ENCODE assay signal across 1 cellular context in genomic region chr5:112860929-112861637, GRCh38.
TF ChIP-seq lines count a peak whose summit lies in the region.

Gene SRP19 (plus strand): TSS chr5:112861287. CDS start chr5:112861377, 90 bp downstream.

TF ChIP-seq in K562, 482 proteins besides CTCF, POLR2A, EP300 and RAD21 (continued from another document and continues in another):
- TF ChIP-seq MGA (IDR thresholded peaks at IDR 0.05) (peak; percentile 100), CBFA2T3 (IDR thresholded peaks at IDR 0.05) (0 out of 2 replicates have a peak, but pooled peaks have one; percentile 6), RBM15 (IDR thresholded peaks at IDR 0.05; ENCODE audit: insufficient read depth, low read length) (no peak), SP2 (IDR thresholded peaks at IDR 0.05; ENCODE audit: extremely low read depth, low read depth, low read length, poor library complexity, severe bottlenecking) (peak; percentile 51), XRCC5 (IDR thresholded peaks at IDR 0.05; ENCODE audit: low read depth, low read length) (no peak), ZNF77 (CRISPR knock-in tag; IDR thresholded peaks at IDR 0.05) (no peak), ZBTB26 (CRISPR knock-in tag; IDR thresholded peaks at IDR 0.05) (no peak), MBD1 (CRISPR knock-in tag; IDR thresholded peaks at IDR 0.05) (no peak), KLF1 (tag; IDR thresholded peaks at IDR 0.05) (0 out of 2 replicates have a peak, but pooled peaks have one; percentile 41), RBFOX2 (IDR thresholded peaks at IDR 0.05; ENCODE audit: low read depth, low read length) (peak; percentile 94), RBBP5 (IDR thresholded peaks at IDR 0.05; ENCODE audit: borderline replicate concordance, insufficient read depth, low read length, poor library complexity, severe bottlenecking) (peak; percentile 97), TCFL5 (CRISPR knock-in tag; conservative IDR thresholded peaks at IDR 0.05) (no peak), ELF2 (CRISPR knock-in tag; IDR thresholded peaks at IDR 0.05) (peak; percentile 60; the same call in 1 of the 2 replicates), ZBTB9 (CRISPR knock-in tag; IDR thresholded peaks at IDR 0.05) (no peak), KLF16 (IDR thresholded peaks at IDR 0.05) (no peak), ZNF133 (CRISPR knock-in tag; IDR thresholded peaks at IDR 0.05) (no peak), SETDB1 (IDR thresholded peaks at IDR 0.05; ENCODE audit: low read length) (no peak), ZNF79 (CRISPR knock-in tag; IDR thresholded peaks at IDR 0.05; ENCODE audit: low read depth) (no peak), RBM22 (IDR thresholded peaks at IDR 0.05; ENCODE audit: low read depth, low read length, poor library complexity, severe bottlenecking) (no peak), TCF15 (CRISPR knock-in tag; IDR thresholded peaks at IDR 0.05) (no peak), MXI1 (IDR thresholded peaks at IDR 0.05; ENCODE audit: low read depth, low read length) (no peak; the same call in 1 of the 2 replicates), MCM3 (IDR thresholded peaks at IDR 0.05) (no peak), ZC3H4 (CRISPR knock-in tag; IDR thresholded peaks at IDR 0.05; ENCODE audit: borderline replicate concordance) (no peak), HDAC8 (tag; IDR thresholded peaks at IDR 0.05) (0 out of 2 replicates have a peak, but pooled peaks have one; percentile 39), HMG20B (CRISPR knock-in tag; IDR thresholded peaks at IDR 0.05) (no peak), HMGN3 (IDR thresholded peaks at IDR 0.05; ENCODE audit: borderline replicate concordance, extremely low read depth, insufficient read length, low read depth, low read length) (no peak), MCM7 (IDR thresholded peaks at IDR 0.05) (no peak), PURB (CRISPR knock-in tag; IDR thresholded peaks at IDR 0.05; ENCODE audit: low read depth) (no peak)
- TF ChIP-seq, protein P1, sequence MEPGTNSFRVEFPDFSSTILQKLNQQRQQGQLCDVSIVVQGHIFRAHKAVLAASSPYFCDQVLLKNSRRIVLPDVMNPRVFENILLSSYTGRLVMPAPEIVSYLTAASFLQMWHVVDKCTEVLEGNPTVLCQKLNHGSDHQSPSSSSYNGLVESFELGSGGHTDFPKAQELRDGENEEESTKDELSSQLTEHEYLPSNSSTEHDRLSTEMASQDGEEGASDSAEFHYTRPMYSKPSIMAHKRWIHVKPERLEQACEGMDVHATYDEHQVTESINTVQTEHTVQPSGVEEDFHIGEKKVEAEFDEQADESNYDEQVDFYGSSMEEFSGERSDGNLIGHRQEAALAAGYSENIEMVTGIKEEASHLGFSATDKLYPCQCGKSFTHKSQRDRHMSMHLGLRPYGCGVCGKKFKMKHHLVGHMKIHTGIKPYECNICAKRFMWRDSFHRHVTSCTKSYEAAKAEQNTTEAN (CRISPR knock-in tag; IDR thresholded peaks at IDR 0.05), result peak; percentile 91
- TF ChIP-seq, protein P2, sequence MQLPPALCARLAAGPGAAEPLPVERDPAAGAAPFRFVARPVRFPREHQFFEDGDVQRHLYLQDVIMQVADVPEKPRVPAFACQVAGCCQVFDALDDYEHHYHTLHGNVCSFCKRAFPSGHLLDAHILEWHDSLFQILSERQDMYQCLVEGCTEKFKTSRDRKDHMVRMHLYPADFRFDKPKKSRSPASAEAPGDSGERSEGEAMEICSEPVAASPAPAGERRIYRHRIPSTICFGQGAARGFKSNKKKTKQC (CRISPR knock-in tag; IDR thresholded peaks at IDR 0.05), result peak; percentile 99
- TF ChIP-seq, protein P3, sequence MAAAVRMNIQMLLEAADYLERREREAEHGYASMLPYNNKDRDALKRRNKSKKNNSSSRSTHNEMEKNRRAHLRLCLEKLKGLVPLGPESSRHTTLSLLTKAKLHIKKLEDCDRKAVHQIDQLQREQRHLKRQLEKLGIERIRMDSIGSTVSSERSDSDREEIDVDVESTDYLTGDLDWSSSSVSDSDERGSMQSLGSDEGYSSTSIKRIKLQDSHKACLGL (CRISPR knock-in tag; IDR thresholded peaks at IDR 0.05; ENCODE audit: borderline replicate concordance, poor library complexity, severe bottlenecking), result no peak
- TF ChIP-seq, protein P4, sequence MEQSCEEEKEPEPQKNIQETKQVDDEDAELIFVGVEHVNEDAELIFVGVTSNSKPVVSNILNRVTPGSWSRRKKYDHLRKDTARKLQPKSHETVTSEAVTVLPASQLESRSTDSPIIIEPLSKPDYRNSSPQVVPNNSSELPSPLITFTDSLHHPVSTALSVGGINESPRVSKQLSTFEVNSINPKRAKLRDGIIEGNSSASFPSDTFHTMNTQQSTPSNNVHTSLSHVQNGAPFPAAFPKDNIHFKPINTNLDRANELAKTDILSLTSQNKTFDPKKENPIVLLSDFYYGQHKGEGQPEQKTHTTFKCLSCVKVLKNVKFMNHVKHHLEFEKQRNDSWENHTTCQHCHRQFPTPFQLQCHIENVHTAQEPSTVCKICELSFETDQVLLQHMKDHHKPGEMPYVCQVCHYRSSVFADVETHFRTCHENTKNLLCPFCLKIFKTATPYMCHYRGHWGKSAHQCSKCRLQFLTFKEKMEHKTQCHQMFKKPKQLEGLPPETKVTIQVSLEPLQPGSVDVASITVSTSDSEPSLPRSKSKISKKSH (CRISPR knock-in tag; IDR thresholded peaks at IDR 0.05), result no peak
- TF ChIP-seq, protein P5, sequence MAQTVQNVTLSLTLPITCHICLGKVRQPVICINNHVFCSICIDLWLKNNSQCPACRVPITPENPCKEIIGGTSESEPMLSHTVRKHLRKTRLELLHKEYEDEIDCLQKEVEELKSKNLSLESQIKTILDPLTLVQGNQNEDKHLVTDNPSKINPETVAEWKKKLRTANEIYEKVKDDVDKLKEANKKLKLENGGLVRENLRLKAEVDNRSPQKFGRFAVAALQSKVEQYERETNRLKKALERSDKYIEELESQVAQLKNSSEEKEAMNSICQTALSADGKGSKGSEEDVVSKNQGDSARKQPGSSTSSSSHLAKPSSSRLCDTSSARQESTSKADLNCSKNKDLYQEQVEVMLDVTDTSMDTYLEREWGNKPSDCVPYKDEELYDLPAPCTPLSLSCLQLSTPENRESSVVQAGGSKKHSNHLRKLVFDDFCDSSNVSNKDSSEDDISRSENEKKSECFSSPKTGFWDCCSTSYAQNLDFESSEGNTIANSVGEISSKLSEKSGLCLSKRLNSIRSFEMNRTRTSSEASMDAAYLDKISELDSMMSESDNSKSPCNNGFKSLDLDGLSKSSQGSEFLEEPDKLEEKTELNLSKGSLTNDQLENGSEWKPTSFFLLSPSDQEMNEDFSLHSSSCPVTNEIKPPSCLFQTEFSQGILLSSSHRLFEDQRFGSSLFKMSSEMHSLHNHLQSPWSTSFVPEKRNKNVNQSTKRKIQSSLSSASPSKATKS (CRISPR knock-in tag; IDR thresholded peaks at IDR 0.05), result no peak
- TF ChIP-seq, protein P6, sequence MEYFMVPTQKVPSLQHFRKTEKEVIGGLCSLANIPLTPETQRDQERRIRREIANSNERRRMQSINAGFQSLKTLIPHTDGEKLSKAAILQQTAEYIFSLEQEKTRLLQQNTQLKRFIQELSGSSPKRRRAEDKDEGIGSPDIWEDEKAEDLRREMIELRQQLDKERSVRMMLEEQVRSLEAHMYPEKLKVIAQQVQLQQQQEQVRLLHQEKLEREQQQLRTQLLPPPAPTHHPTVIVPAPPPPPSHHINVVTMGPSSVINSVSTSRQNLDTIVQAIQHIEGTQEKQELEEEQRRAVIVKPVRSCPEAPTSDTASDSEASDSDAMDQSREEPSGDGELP (CRISPR knock-in tag; IDR thresholded peaks at IDR 0.05; ENCODE audit: borderline replicate concordance), result peak; percentile 89
